22 cellular contexts compared by ENCODE assay signal in genomic region chr1:199373139-199373538, GRCh38.
"Had no signal": no experiment of that assay in that cellular context is flagged by ENCODE, and none has a peak within 500 bp of the region (broad histone marks: within the 10 kb centered on the region; RNA-seq: fewer than 3 reads in every experiment).

No MANE protein-coding gene starts in this region.

- FAIRE-seq: HepG2 had no signal

- ATAC-seq: HepG2 had no signal

- DNase-seq: IMR-90, Karpas-422, KG1, MG63, NCI-H1092, NCI-H1105 treated with DMSO at 0.1 percent for 48 hours, NCI-H1417 treated with DMSO at 0.1 percent for 48 hours, NCI-H146, NCI-H1694 treated with DMSO at 0.1 percent for 48 hours, NCI-H1930, NCI-H2081, NCI-H2107, NCI-H226, NCI-H446, NCI-H510A, NCI-H524 treated with DMSO at 0.1 percent for 48 hours, NCI-H69, NCI-H774, Right ventricle myocardium superior, RPMI8226, SIG-M5 had no signal
